8 cellular contexts compared by ENCODE assay signal in the genomic region with DNA sequence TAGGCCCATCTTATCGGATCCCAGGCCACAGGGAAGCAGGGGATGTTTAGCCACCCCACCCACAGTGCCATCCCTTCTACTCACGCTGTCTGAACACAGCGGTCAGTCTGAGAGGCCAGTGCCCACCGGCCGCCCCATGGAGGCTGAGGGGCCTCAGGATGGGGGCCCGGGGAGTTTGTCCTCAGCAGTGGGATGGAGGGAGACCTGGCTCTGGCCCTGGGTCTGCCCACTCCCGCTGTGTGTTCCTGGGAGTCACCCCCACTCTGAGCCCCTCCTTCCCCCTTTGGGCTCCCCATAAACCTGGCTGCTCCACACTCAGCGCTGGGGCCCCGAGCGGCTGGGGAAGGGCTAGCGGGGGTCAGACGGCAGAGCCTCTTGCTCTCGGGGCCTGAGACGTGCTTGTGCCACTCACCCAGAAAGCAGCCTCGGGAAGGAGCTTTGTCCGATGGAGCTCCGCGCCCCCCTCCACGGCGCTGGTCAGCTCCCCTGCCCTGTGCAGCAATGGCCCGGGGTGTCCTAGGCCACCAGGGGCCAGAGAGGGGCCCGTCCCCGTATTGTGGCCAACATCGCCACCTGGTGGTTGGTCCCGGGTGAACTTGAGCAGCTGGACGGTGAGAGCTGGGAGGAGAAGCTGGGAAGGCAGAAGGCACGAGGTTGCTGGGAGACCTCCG. TPM values are rescaled to one million over a fixed set of nuclear protein-coding genes. Genes with fewer than 3 reads are reported as not detected.
DNase-seq lines count a peak whose midpoint lies in the region; ATAC-seq, FAIRE-seq and TF ChIP-seq lines count a peak whose summit lies in the region.

No MANE protein-coding gene starts in this region.

- in situ Hi-C loops in GM13976 (cut with MboI; ENCODE audit: low sequenced_read_pairs, unreplicated experiment): no loop called here

- no peaks in the 10 kb centered on the region for H3K4me1 ChIP-seq in pancreas

- no peak for DNase-seq in AG09319 (ENCODE audit: extremely low read depth, low read depth)
- peak; percentile 87 for DNase-seq in GM13976 (ENCODE audit: low spot score)
- peak; percentile 67 for DNase-seq in NCI-H510A treated with DMSO at 0.1 percent for 48 hours (lab: John Stamatoyannopoulos, UW)
- peak; percentile 47 for DNase-seq in activated T-cell treated with anti-CD3 and anti-CD28 coated beads for 48 hours (ENCODE audit: low read depth)
- peak in 1 of 2 donors; percentile 78 for DNase-seq in foreskin fibroblast
- peak in 5 of 6 donors; percentile 29 to 83 (median 45) for DNase-seq in pancreas

- no peak overlapping the region for H3K4me3 ChIP-seq in foreskin fibroblast (ENCODE audit: low read depth in 1 of 2, low read length in 2 of 2)
- H3K4me3 ChIP-seq in pancreas: no peak overlapping the region

- no peak for FAIRE-seq in pancreas (lab: Jason Lieb, UNC)

- peak; percentile 79 for TF ChIP-seq CTCF in AG09319 (IDR thresholded peaks at IDR 0.05; ENCODE audit: low read depth, low read length)
- peak; percentile 55 for TF ChIP-seq CTCF in GM13976 (IDR thresholded peaks at IDR 0.05; ENCODE audit: borderline replicate concordance, control extremely low read depth, extremely low read depth, insufficient read depth, missing control alignments)
- TF ChIP-seq CTCF in foreskin fibroblast (IDR thresholded peaks at IDR 0.05; ENCODE audit: low read depth, low read length): peak; percentile 78
- TF ChIP-seq CTCF in pancreas (IDR thresholded peaks at IDR 0.05): peak in 2 of 4 donors; percentile 32 to 40

- ATAC-seq in pancreas (peak in 3 of 4 donors; percentile 81 to 82 (median 81)), HG02970 (IDR thresholded peaks at IDR 0.05; ENCODE audit: low FRiP score, unreplicated experiment) (no peak), HG03571 (IDR thresholded peaks at IDR 0.05; ENCODE audit: unreplicated experiment) (no peak)

- no peak overlapping the region for H3K27ac ChIP-seq in pancreas

- peaks cover 0 to 6% (median 0%) of the 10 kb centered on the region in 4 donors for H3K27me3 ChIP-seq in pancreas

- intact Hi-C loops in pancreas (cut with DNase I): no loop called here

- no peaks in the 10 kb centered on the region for H3K36me3 ChIP-seq in pancreas

- WGBS in pancreas, 2 donors: 28 to 34% methylated on average over 27 to 28 of the region's 28 CpGs

- no peaks in the 10 kb centered on the region for H3K9me3 ChIP-seq in pancreas

RNA-seq across cellular contexts. Expression of gene LAMC3, which starts 10.9 kb away (rescaled TPM):
- total RNA-seq in pancreas: 1 to 10 TPM; 1.1 to 4.9 (median 2.2) TPM
- polyA plus RNA-seq in pancreas: 1 to 10 TPM; 5.1 to 8.9 TPM

RNA-seq across cellular contexts. Expression of gene FIBCD1, which starts 59.0 kb away (rescaled TPM):
- total RNA-seq in pancreas: under 1 TPM in 1 of 6 donors, not detected in 5; 0.47 TPM
- not detected for polyA plus RNA-seq in pancreas

Comparison
In these comparisons a context has a peak if more than half of its experiments do, and no peak if none do; other contexts are left out.
1. ATAC-seq: peak in pancreas (3 of 4); none in HG02970 (single experiment) and HG03571 (single experiment).